1 cellular context compared by ENCODE assay signal in the genomic region with DNA sequence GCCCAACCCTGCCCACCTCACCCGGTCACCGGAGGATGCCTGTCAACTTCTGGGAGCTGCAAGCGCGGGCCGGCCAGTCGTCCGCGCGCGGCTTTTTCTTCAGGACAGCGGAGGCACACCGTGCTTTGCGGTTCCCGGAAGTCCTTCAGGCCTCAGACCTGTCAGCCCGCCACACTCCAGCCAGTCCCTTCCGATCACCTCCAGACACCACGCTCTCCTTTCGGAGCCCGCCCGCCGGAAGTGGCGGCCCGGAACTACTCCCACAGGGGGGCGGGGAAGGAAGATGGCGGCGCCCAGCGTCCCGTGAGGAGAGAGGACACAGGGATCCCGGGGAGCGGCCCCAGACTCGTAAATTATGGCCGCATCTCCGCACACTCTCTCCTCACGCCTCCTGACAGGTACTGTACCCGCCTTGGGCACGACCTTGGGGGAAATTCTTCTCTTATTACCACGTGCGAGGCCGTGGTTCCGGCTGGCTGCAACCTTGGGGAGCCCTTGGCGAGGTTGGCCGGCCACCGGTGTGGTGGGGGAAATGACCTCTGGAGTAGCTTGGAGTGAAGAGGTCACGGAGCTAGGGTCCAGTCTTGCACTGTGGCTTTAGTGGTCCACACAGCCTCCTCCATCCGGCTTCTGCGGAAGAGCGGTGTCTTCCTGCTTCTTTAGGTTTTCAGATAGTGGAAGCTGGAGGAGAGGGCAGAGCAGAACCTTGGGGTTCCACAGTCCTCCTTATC.
A peak's percentile ranks its signal among the peaks of the same experiment; 100 is the strongest.
TF ChIP-seq lines count a peak whose summit lies in the region.

A gene (plus strand): TSS at position 254 of the 731 bp plus-strand sequence. CDS start 102 bp downstream, at position 356.

TF ChIP-seq in HepG2, 621 proteins besides CTCF, POLR2A, EP300 and RAD21 (continued from another document and continues in another):
- TF ChIP-seq ZNF724P (CRISPR knock-in tag; IDR thresholded peaks at IDR 0.05; ENCODE audit: borderline replicate concordance) (peak; percentile 59; the same call in 1 of the 2 replicates), MED8 (CRISPR knock-in tag; IDR thresholded peaks at IDR 0.05; ENCODE audit: insufficient replicate concordance) (peak; percentile 88), SNAPC2 (CRISPR knock-in tag; IDR thresholded peaks at IDR 0.05) (0 out of 2 replicates have a peak, but pooled peaks have one; percentile 34), NKX3-1 (CRISPR knock-in tag; IDR thresholded peaks at IDR 0.05) (peak; percentile 30; the same call in 1 of the 2 replicates), ZFP82 (CRISPR knock-in tag; IDR thresholded peaks at IDR 0.05; ENCODE audit: borderline replicate concordance) (peak; percentile 92), AGO2 (optimal IDR thresholded peaks at IDR 0.05; ENCODE audit: low read depth, low read length) (no peak), TCF7 (IDR thresholded peaks at IDR 0.05; ENCODE audit: low read depth) (no peak), ZNF121 (CRISPR knock-in tag; IDR thresholded peaks at IDR 0.05) (peak; percentile 54; the same call in 1 of the 2 replicates), TAF1 (CRISPR knock-in tag; IDR thresholded peaks at IDR 0.05) (peak; percentile 99), ZNF260 (CRISPR knock-in tag; IDR thresholded peaks at IDR 0.05; ENCODE audit: borderline replicate concordance, low read depth) (no peak), ZNF619 (CRISPR knock-in tag; IDR thresholded peaks at IDR 0.05) (peak; percentile 46; the same call in 1 of the 2 replicates), ZNF367 (CRISPR knock-in tag; IDR thresholded peaks at IDR 0.05; ENCODE audit: borderline replicate concordance) (no peak), ZNF337 (CRISPR knock-in tag; IDR thresholded peaks at IDR 0.05; ENCODE audit: borderline replicate concordance, low read depth) (no peak), TBL1XR1 (IDR thresholded peaks at IDR 0.05; ENCODE audit: borderline replicate concordance, low read length, partially characterized antibody) (no peak), ZMYM2 (CRISPR knock-in tag; IDR thresholded peaks at IDR 0.05) (0 out of 2 replicates have a peak, but pooled peaks have one; percentile 12), GPN1 (CRISPR knock-in tag; IDR thresholded peaks at IDR 0.05; ENCODE audit: borderline replicate concordance) (peak; percentile 23; the same call in 1 of the 2 replicates), PTBP1 (IDR thresholded peaks at IDR 0.05; ENCODE audit: low read depth, low read length, poor library complexity, severe bottlenecking) (peak; percentile 63), ATF7-NPFF (CRISPR knock-in tag; IDR thresholded peaks at IDR 0.05; ENCODE audit: low read depth) (peak; percentile 73), ARHGAP35 (CRISPR knock-in tag; IDR thresholded peaks at IDR 0.05; ENCODE audit: borderline replicate concordance) (no peak; the same call in 1 of the 2 replicates), IRF2 (CRISPR knock-in tag; IDR thresholded peaks at IDR 0.05) (peak; percentile 86), ZNF160 (CRISPR knock-in tag; IDR thresholded peaks at IDR 0.05) (no peak), ATRX (CRISPR knock-in tag; IDR thresholded peaks at IDR 0.05; ENCODE audit: borderline replicate concordance) (no peak)
- TF ChIP-seq, protein P1, sequence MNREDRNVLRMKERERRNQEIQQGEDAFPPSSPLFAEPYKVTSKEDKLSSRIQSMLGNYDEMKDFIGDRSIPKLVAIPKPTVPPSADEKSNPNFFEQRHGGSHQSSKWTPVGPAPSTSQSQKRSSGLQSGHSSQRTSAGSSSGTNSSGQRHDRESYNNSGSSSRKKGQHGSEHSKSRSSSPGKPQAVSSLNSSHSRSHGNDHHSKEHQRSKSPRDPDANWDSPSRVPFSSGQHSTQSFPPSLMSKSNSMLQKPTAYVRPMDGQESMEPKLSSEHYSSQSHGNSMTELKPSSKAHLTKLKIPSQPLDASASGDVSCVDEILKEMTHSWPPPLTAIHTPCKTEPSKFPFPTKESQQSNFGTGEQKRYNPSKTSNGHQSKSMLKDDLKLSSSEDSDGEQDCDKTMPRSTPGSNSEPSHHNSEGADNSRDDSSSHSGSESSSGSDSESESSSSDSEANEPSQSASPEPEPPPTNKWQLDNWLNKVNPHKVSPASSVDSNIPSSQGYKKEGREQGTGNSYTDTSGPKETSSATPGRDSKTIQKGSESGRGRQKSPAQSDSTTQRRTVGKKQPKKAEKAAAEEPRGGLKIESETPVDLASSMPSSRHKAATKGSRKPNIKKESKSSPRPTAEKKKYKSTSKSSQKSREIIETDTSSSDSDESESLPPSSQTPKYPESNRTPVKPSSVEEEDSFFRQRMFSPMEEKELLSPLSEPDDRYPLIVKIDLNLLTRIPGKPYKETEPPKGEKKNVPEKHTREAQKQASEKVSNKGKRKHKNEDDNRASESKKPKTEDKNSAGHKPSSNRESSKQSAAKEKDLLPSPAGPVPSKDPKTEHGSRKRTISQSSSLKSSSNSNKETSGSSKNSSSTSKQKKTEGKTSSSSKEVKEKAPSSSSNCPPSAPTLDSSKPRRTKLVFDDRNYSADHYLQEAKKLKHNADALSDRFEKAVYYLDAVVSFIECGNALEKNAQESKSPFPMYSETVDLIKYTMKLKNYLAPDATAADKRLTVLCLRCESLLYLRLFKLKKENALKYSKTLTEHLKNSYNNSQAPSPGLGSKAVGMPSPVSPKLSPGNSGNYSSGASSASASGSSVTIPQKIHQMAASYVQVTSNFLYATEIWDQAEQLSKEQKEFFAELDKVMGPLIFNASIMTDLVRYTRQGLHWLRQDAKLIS (CRISPR knock-in tag; IDR thresholded peaks at IDR 0.05), result no peak
- TF ChIP-seq, protein P2, sequence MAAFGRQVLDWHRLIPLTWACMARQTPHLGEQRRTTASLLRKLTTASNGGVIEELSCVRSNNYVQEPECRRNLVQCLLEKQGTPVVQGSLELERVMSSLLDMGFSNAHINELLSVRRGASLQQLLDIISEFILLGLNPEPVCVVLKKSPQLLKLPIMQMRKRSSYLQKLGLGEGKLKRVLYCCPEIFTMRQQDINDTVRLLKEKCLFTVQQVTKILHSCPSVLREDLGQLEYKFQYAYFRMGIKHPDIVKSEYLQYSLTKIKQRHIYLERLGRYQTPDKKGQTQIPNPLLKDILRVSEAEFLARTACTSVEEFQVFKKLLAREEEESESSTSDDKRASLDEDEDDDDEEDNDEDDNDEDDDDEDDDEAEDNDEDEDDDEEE (CRISPR knock-in tag; IDR thresholded peaks at IDR 0.05), result peak; percentile 56; the same call in 1 of the 2 replicates
- TF ChIP-seq, protein P3, sequence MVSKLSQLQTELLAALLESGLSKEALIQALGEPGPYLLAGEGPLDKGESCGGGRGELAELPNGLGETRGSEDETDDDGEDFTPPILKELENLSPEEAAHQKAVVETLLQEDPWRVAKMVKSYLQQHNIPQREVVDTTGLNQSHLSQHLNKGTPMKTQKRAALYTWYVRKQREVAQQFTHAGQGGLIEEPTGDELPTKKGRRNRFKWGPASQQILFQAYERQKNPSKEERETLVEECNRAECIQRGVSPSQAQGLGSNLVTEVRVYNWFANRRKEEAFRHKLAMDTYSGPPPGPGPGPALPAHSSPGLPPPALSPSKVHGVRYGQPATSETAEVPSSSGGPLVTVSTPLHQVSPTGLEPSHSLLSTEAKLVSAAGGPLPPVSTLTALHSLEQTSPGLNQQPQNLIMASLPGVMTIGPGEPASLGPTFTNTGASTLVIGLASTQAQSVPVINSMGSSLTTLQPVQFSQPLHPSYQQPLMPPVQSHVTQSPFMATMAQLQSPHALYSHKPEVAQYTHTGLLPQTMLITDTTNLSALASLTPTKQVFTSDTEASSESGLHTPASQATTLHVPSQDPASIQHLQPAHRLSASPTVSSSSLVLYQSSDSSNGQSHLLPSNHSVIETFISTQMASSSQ (IDR thresholded peaks at IDR 0.05; ENCODE audit: low read depth), result no peak
- TF ChIP-seq, protein P3 (CRISPR knock-in tag; IDR thresholded peaks at IDR 0.05; ENCODE audit: borderline replicate concordance), result peak; percentile 4; the same call in 1 of the 2 replicates
- TF ChIP-seq, protein P4, sequence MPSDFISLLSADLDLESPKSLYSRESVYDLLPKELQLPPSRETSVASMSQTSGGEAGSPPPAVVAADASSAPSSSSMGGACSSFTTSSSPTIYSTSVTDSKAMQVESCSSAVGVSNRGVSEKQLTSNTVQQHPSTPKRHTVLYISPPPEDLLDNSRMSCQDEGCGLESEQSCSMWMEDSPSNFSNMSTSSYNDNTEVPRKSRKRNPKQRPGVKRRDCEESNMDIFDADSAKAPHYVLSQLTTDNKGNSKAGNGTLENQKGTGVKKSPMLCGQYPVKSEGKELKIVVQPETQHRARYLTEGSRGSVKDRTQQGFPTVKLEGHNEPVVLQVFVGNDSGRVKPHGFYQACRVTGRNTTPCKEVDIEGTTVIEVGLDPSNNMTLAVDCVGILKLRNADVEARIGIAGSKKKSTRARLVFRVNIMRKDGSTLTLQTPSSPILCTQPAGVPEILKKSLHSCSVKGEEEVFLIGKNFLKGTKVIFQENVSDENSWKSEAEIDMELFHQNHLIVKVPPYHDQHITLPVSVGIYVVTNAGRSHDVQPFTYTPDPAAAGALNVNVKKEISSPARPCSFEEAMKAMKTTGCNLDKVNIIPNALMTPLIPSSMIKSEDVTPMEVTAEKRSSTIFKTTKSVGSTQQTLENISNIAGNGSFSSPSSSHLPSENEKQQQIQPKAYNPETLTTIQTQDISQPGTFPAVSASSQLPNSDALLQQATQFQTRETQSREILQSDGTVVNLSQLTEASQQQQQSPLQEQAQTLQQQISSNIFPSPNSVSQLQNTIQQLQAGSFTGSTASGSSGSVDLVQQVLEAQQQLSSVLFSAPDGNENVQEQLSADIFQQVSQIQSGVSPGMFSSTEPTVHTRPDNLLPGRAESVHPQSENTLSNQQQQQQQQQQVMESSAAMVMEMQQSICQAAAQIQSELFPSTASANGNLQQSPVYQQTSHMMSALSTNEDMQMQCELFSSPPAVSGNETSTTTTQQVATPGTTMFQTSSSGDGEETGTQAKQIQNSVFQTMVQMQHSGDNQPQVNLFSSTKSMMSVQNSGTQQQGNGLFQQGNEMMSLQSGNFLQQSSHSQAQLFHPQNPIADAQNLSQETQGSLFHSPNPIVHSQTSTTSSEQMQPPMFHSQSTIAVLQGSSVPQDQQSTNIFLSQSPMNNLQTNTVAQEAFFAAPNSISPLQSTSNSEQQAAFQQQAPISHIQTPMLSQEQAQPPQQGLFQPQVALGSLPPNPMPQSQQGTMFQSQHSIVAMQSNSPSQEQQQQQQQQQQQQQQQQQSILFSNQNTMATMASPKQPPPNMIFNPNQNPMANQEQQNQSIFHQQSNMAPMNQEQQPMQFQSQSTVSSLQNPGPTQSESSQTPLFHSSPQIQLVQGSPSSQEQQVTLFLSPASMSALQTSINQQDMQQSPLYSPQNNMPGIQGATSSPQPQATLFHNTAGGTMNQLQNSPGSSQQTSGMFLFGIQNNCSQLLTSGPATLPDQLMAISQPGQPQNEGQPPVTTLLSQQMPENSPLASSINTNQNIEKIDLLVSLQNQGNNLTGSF (CRISPR knock-in tag; IDR thresholded peaks at IDR 0.05), result no peak; the same call in 1 of the 2 replicates
- TF ChIP-seq, protein P5, sequence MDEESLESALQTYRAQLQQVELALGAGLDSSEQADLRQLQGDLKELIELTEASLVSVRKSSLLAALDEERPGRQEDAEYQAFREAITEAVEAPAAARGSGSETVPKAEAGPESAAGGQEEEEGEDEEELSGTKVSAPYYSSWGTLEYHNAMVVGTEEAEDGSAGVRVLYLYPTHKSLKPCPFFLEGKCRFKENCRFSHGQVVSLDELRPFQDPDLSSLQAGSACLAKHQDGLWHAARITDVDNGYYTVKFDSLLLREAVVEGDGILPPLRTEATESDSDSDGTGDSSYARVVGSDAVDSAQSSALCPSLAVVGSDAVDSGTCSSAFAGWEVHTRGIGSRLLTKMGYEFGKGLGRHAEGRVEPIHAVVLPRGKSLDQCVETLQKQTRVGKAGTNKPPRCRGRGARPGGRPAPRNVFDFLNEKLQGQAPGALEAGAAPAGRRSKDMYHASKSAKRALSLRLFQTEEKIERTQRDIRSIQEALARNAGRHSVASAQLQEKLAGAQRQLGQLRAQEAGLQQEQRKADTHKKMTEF (CRISPR knock-in tag; IDR thresholded peaks at IDR 0.05), result peak; percentile 85; the same call in 1 of the 2 replicates
- TF ChIP-seq, protein P6, sequence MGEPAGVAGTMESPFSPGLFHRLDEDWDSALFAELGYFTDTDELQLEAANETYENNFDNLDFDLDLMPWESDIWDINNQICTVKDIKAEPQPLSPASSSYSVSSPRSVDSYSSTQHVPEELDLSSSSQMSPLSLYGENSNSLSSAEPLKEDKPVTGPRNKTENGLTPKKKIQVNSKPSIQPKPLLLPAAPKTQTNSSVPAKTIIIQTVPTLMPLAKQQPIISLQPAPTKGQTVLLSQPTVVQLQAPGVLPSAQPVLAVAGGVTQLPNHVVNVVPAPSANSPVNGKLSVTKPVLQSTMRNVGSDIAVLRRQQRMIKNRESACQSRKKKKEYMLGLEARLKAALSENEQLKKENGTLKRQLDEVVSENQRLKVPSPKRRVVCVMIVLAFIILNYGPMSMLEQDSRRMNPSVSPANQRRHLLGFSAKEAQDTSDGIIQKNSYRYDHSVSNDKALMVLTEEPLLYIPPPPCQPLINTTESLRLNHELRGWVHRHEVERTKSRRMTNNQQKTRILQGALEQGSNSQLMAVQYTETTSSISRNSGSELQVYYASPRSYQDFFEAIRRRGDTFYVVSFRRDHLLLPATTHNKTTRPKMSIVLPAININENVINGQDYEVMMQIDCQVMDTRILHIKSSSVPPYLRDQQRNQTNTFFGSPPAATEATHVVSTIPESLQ (CRISPR knock-in tag; conservative IDR thresholded peaks at IDR 0.05), result 0 out of 2 replicates have a peak, but pooled peaks have one; percentile 59
- TF ChIP-seq, protein P7, sequence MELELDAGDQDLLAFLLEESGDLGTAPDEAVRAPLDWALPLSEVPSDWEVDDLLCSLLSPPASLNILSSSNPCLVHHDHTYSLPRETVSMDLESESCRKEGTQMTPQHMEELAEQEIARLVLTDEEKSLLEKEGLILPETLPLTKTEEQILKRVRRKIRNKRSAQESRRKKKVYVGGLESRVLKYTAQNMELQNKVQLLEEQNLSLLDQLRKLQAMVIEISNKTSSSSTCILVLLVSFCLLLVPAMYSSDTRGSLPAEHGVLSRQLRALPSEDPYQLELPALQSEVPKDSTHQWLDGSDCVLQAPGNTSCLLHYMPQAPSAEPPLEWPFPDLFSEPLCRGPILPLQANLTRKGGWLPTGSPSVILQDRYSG (CRISPR knock-in tag; IDR thresholded peaks at IDR 0.05), result no peak
